In genomic region chr16:78437352-78437968, GRCh38 we compare ENCODE assay signal across 8 cellular contexts.
DNase-seq lines count a peak whose midpoint lies in the region; ATAC-seq and TF ChIP-seq lines count a peak whose summit lies in the region.

No MANE protein-coding gene starts in this region.

- DNase-seq in activated CD4-positive, CD25-positive, alpha-beta regulatory T cell treated with anti-CD3 and anti-CD28 coated beads, Interleukin-2, amount 50 U/mL, for 16 hours (ENCODE audit: low read depth, low spot score) = peak; percentile 6
- DNase-seq in Kasumi-1 (lab: John Stamatoyannopoulos, UW) (peak; percentile 21 to 38), epithelial cell of proximal tubule (ENCODE audit: low read depth) (no peak), posterior cingulate gyrus (peak in 6 of 10 donors; percentile 12 to 83 (median 40)), NCI-H2081 treated with DMSO at 0.1 percent for 48 hours (lab: John Stamatoyannopoulos, UW) (no peak), NCI-H345 (lab: John Stamatoyannopoulos, UW) (no peak)
- peak; percentile 43 for DNase-seq in activated CD4-positive, alpha-beta T cell treated with anti-CD3 and anti-CD28 coated beads, Interleukin-2, amount 10 ng/mL, durations not matched to agents 7 days and 5 days

- TF ChIP-seq CTCF in epithelial cell of proximal tubule (conservative IDR thresholded peaks at IDR 0.05; ENCODE audit: low read depth, low read length) = peak; percentile 94

- peaks cover 3% of the 10 kb centered on the region for H3K36me3 Mint-ChIP-seq in activated CD4-positive, alpha-beta T cell treated with anti-CD3 and anti-CD28 coated beads, Interleukin-2, amount 10 ng/mL, durations not matched to agents 7 days and 5 days (ENCODE audit: low read depth)

- H3K27me3 Mint-ChIP-seq in activated CD4-positive, alpha-beta T cell treated with anti-CD3 and anti-CD28 coated beads, Interleukin-2, amount 10 ng/mL, durations not matched to agents 7 days and 5 days = no peaks in the 10 kb centered on the region

- intact Hi-C loops in posterior cingulate gyrus (cut with DNase I) = no loop called here

- no peak overlapping the region for H3K27ac Mint-ChIP-seq in activated CD4-positive, alpha-beta T cell treated with anti-CD3 and anti-CD28 coated beads, Interleukin-2, amount 10 ng/mL, durations not matched to agents 7 days and 5 days

- H3K4me3 ChIP-seq in epithelial cell of proximal tubule (ENCODE audit: low read depth, low read length) = no peak overlapping the region

- no peak for ATAC-seq in activated CD4-positive, CD25-positive, alpha-beta regulatory T cell treated with anti-CD3 and anti-CD28 coated beads, Interleukin-2, amount 50 U/mL, for 24 hours

- CTCF ChIA-PET in activated CD4-positive, alpha-beta T cell treated with anti-CD3 and anti-CD28 coated beads, Interleukin-2, amount 10 ng/mL, durations not matched to agents 7 days and 5 days (lab: Charles Lee) = no interaction called here

- peaks cover 3% of the 10 kb centered on the region for H3K4me1 Mint-ChIP-seq in activated CD4-positive, alpha-beta T cell treated with anti-CD3 and anti-CD28 coated beads, Interleukin-2, amount 10 ng/mL, durations not matched to agents 7 days and 5 days

- no peak overlapping the region for H3K4me3 Mint-ChIP-seq in activated CD4-positive, alpha-beta T cell treated with anti-CD3 and anti-CD28 coated beads, Interleukin-2, amount 10 ng/mL, durations not matched to agents 7 days and 5 days

- no peaks in the 10 kb centered on the region for H3K9me3 Mint-ChIP-seq in activated CD4-positive, alpha-beta T cell treated with anti-CD3 and anti-CD28 coated beads, Interleukin-2, amount 10 ng/mL, durations not matched to agents 7 days and 5 days

- POLR2A ChIA-PET in activated CD4-positive, alpha-beta T cell treated with anti-CD3 and anti-CD28 coated beads, Interleukin-2, amount 10 ng/mL, durations not matched to agents 7 days and 5 days (lab: Charles Lee) = no interaction called here

Comparison
In these comparisons a context has a peak if more than half of its experiments do, and no peak if none do; other contexts are left out.
1. DNase-seq: peak in activated CD4-positive, CD25-positive, alpha-beta regulatory T cell treated with anti-CD3 and anti-CD28 coated beads, Interleukin-2, amount 50 U/mL, for 16 hours (single experiment), Kasumi-1 (2 of 2), activated CD4-positive, alpha-beta T cell treated with anti-CD3 and anti-CD28 coated beads, Interleukin-2, amount 10 ng/mL, durations not matched to agents 7 days and 5 days (single experiment) and posterior cingulate gyrus (6 of 10); none in epithelial cell of proximal tubule (single experiment), NCI-H2081 treated with DMSO at 0.1 percent for 48 hours (single experiment) and NCI-H345 (single experiment).